Comparison of ENCODE assay signal across 1 cellular context in genomic region chr14:96037891-96038557, GRCh38.
TF ChIP-seq lines count a peak whose summit lies in the region.

No MANE protein-coding gene starts in this region.

TF ChIP-seq in HEK293, 187 proteins besides CTCF, POLR2A, EP300 and RAD21 (continued from another document):
- TF ChIP-seq ZNF600 (tag by site-specific recombination; IDR thresholded peaks at IDR 0.05) (peak; percentile 60; the same call in 1 of the 2 replicates), ZNF18 (tag by site-specific recombination; IDR thresholded peaks at IDR 0.05) (no peak), KLF17 (tag by site-specific recombination; IDR thresholded peaks at IDR 0.05) (peak; percentile 42), ZFHX2 (tag by site-specific recombination; conservative IDR thresholded peaks at IDR 0.05) (peak; percentile 96), ZNF398 (tag by site-specific recombination; IDR thresholded peaks at IDR 0.05) (peak; percentile 90), ZNF747 (tag by site-specific recombination; IDR thresholded peaks at IDR 0.05) (no peak), ZNF571 (tag by site-specific recombination; IDR thresholded peaks at IDR 0.05) (no peak), EGR2 (tag by site-specific recombination; IDR thresholded peaks at IDR 0.05; ENCODE audit: low read depth) (peak; percentile 91)
